25 cellular contexts compared by ENCODE assay signal in genomic region chr2:210655229-210655628, GRCh38.
DNase-seq lines count a peak whose midpoint lies in the region; ATAC-seq and TF ChIP-seq lines count a peak whose summit lies in the region.
"Had no signal": no experiment of that assay in that cellular context is flagged by ENCODE, and none has a peak within 500 bp of the region (broad histone marks: within the 10 kb centered on the region; RNA-seq: fewer than 3 reads in every experiment).

No MANE protein-coding gene starts in this region.

- 64% methylated on average over 2 of the region's 2 CpGs for WGBS in mammary epithelial cell (ENCODE audit: low coverage, missing lambda C conversion rate)

- H3K27ac ChIP-seq in mammary epithelial cell (ENCODE audit: insufficient read depth, low read depth, low read length): no peak overlapping the region
- H3K27ac ChIP-seq in CD4-positive, alpha-beta memory T cell (ENCODE audit: low read depth, low read length): no peak overlapping the region
- H3K27ac ChIP-seq: PC-9, SJCRH30 had no signal

- POLR2A ChIA-PET in MCF 10A (lab: Yijun Ruan, JAX): no interaction called here
- POLR2A ChIA-PET in CD4-positive, alpha-beta memory T cell (lab: Charles Lee; ENCODE audit: partially characterized antibody): no interaction called here

- no peak overlapping the region for H3K27ac Mint-ChIP-seq in MCF 10A (ENCODE audit: low read depth, unreplicated experiment)
- H3K27ac Mint-ChIP-seq in activated naive CD4-positive, alpha-beta T cell treated with anti-CD3 and anti-CD28 coated beads for 36 hours: no peak overlapping the region
- H3K27ac Mint-ChIP-seq in CD4-positive, alpha-beta memory T cell: no peak overlapping the region

- no peaks in the 10 kb centered on the region for H3K79me2 ChIP-seq in mammary epithelial cell (ENCODE audit: insufficient read depth, low read length)

- no peaks in the 10 kb centered on the region for H3K36me3 ChIP-seq in mammary epithelial cell (ENCODE audit: insufficient read depth, low read length)
- no peaks in the 10 kb centered on the region for H3K36me3 ChIP-seq in CD4-positive, alpha-beta memory T cell (ENCODE audit: insufficient read depth, low read length)
- H3K36me3 ChIP-seq: BE2C, SJCRH30 had no signal

- BruUV-seq in MCF 10A (replicated peaks; lab: Mats Ljungman, UMichigan) (no TSS peak), mammary epithelial cell (replicated peaks; lab: Mats Ljungman, UMichigan) (no TSS peak)

- H3K36me3 Mint-ChIP-seq in MCF 10A (ENCODE audit: insufficient read depth, unreplicated experiment): peaks cover 14% of the 10 kb centered on the region
- no peaks in the 10 kb centered on the region for H3K36me3 Mint-ChIP-seq in activated naive CD4-positive, alpha-beta T cell treated with anti-CD3 and anti-CD28 coated beads for 36 hours (ENCODE audit: low read depth)
- H3K36me3 Mint-ChIP-seq in CD4-positive, alpha-beta memory T cell: no peaks in the 10 kb centered on the region

- H3K9me3 ChIP-seq in mammary epithelial cell (replicated peaks; ENCODE audit: insufficient read depth, low read length): no peaks in the 10 kb centered on the region
- no peaks in the 10 kb centered on the region for H3K9me3 ChIP-seq in CD4-positive, alpha-beta memory T cell (ENCODE audit: control insufficient read depth in 1 of 2, low read length in 2 of 2)
- H3K9me3 ChIP-seq: BE2C, SJCRH30 had no signal

- in situ Hi-C loops in mammary epithelial cell (cut with MboI; ENCODE audit: low sequenced_read_pairs in 2 of 2): no loop called here

- H3K4me3 ChIP-seq in mammary epithelial cell (replicated peaks in 1 of 3; ENCODE audit: insufficient read depth in 1 of 3, low read depth in 2 of 3, low read length in 3 of 3) (no peak overlapping the region), cardiac fibroblast (replicated peaks in 1 of 2; ENCODE audit: low read depth in 2 of 2, low read length in 2 of 2) (no peak overlapping the region), fibroblast of the aortic adventitia (ENCODE audit: low read depth, low read length) (no peak overlapping the region)
- H3K4me3 ChIP-seq in CD4-positive, alpha-beta memory T cell (ENCODE audit: low read length in 2 of 2): no peak overlapping the region
- H3K4me3 ChIP-seq: PC-9, SJCRH30 had no signal

- no peak overlapping the region for H3K4me2 ChIP-seq in mammary epithelial cell (ENCODE audit: insufficient read depth, low read depth, low read length)
- H3K4me2 ChIP-seq: PC-9 had no signal

- no peaks in the 10 kb centered on the region for H3K27me3 ChIP-seq in mammary epithelial cell (ENCODE audit: insufficient read depth, low read length)
- no peaks in the 10 kb centered on the region for H3K27me3 ChIP-seq in CD4-positive, alpha-beta memory T cell (ENCODE audit: insufficient read depth, low read length)
- H3K27me3 ChIP-seq: BE2C, SJCRH30 had no signal

- no peaks in the 10 kb centered on the region for H3K27me3 Mint-ChIP-seq in MCF 10A (ENCODE audit: insufficient read depth, unreplicated experiment)
- no peaks in the 10 kb centered on the region for H3K27me3 Mint-ChIP-seq in activated naive CD4-positive, alpha-beta T cell treated with anti-CD3 and anti-CD28 coated beads for 36 hours (ENCODE audit: low read depth)
- H3K27me3 Mint-ChIP-seq in CD4-positive, alpha-beta memory T cell: no peaks in the 10 kb centered on the region

- H3K4me3 Mint-ChIP-seq in MCF 10A (ENCODE audit: unreplicated experiment): no peak overlapping the region
- no peak overlapping the region for H3K4me3 Mint-ChIP-seq in activated naive CD4-positive, alpha-beta T cell treated with anti-CD3 and anti-CD28 coated beads for 36 hours
- H3K4me3 Mint-ChIP-seq in CD4-positive, alpha-beta memory T cell: no peak overlapping the region

- H3K9ac ChIP-seq in mammary epithelial cell (ENCODE audit: insufficient read depth, low read length): no peak overlapping the region

- peak; percentile 3 for DNase-seq in MCF 10A (ENCODE audit: unreplicated experiment)
- no peak for DNase-seq in mammary epithelial cell
- DNase-seq in cardiac fibroblast (ENCODE audit: low read depth in 2 of 2): peak; percentile 16 to 21
- DNase-seq in fibroblast of the aortic adventitia (ENCODE audit: low read depth): peak; percentile 50
- no peak for DNase-seq in activated CD4-positive, alpha-beta T cell treated with anti-CD3 and anti-CD28 coated beads for 1 hour
- no peak for DNase-seq in activated naive CD4-positive, alpha-beta T cell treated with anti-CD3 and anti-CD28 coated beads for 36 hours
- no peak for DNase-seq in CD4-positive, alpha-beta memory T cell
- DNase-seq: 8988T, ACHN, BE2C, DMS153, DND-41, KG1, NCI-H1048, NCI-H1417, NCI-H1694, NCI-H2029 treated with DMSO at 0.1 percent for 48 hours, NCI-H446 treated with DMSO at 0.1 percent for 48 hours, NCI-H526, PC-9, SJCRH30 had no signal

- H3K9me3 Mint-ChIP-seq in MCF 10A (ENCODE audit: unreplicated experiment): peaks cover 10% of the 10 kb centered on the region
- no peaks in the 10 kb centered on the region for H3K9me3 Mint-ChIP-seq in activated naive CD4-positive, alpha-beta T cell treated with anti-CD3 and anti-CD28 coated beads for 36 hours
- H3K9me3 Mint-ChIP-seq in CD4-positive, alpha-beta memory T cell: peaks cover 0 to 6% (median 5%) of the 10 kb centered on the region in 8 donors

- ATAC-seq in activated CD4-positive, CD25-positive, alpha-beta regulatory T cell treated with anti-CD3 and anti-CD28 coated beads, Interleukin-2, amount 50 U/mL, for 24 hours: no peak
- ATAC-seq: HCT116, Right ventricle myocardium inferior, SK-N-SH treated with all-trans-retinoic acid at 6 μM for 48 hours had no signal

- H4K20me1 ChIP-seq in mammary epithelial cell (ENCODE audit: insufficient read depth, low read length): no peaks in the 10 kb centered on the region

- CTCF ChIA-PET in MCF 10A (lab: Yijun Ruan, JAX): no interaction called here
- CTCF ChIA-PET in mammary epithelial cell (lab: Charles Lee; ENCODE audit: low non-redundant PET): no interaction called here
- CTCF ChIA-PET in activated naive CD4-positive, alpha-beta T cell treated with anti-CD3 and anti-CD28 coated beads for 36 hours (lab: Charles Lee): no interaction called here
- CTCF ChIA-PET in CD4-positive, alpha-beta memory T cell (lab: Charles Lee; ENCODE audit: partially characterized antibody): no interaction called here

- no peak for TF ChIP-seq CTCF in MCF 10A (IDR thresholded peaks at IDR 0.05; ENCODE audit: unreplicated experiment)
- no peak for TF ChIP-seq CTCF in mammary epithelial cell (conservative IDR thresholded peaks at IDR 0.05 in 1 of 2, IDR thresholded peaks at IDR 0.05 in 1 of 2; ENCODE audit: extremely low read depth in 1 of 2, insufficient read depth in 1 of 2, low read depth in 1 of 2, low read length in 2 of 2)
- TF ChIP-seq CTCF in cardiac fibroblast (IDR thresholded peaks at IDR 0.05; ENCODE audit: low read depth, low read length): no peak
- TF ChIP-seq CTCF in fibroblast of the aortic adventitia (IDR thresholded peaks at IDR 0.05; ENCODE audit: insufficient read depth, low read length): no peak

- H3K4me1 Mint-ChIP-seq in MCF 10A (ENCODE audit: insufficient read depth, unreplicated experiment): no peaks in the 10 kb centered on the region
- no peaks in the 10 kb centered on the region for H3K4me1 Mint-ChIP-seq in activated naive CD4-positive, alpha-beta T cell treated with anti-CD3 and anti-CD28 coated beads for 36 hours (ENCODE audit: low read depth)
- H3K4me1 Mint-ChIP-seq in CD4-positive, alpha-beta memory T cell: no peaks in the 10 kb centered on the region

- H2AFZ ChIP-seq in mammary epithelial cell (ENCODE audit: low read depth, low read length): no peak overlapping the region
- H2AFZ ChIP-seq: PC-9 had no signal

- no peaks in the 10 kb centered on the region for H3K4me1 ChIP-seq in mammary epithelial cell (ENCODE audit: insufficient read depth, low read length)
- H3K4me1 ChIP-seq in CD4-positive, alpha-beta memory T cell (ENCODE audit: insufficient read depth, low read length): no peaks in the 10 kb centered on the region
- H3K4me1 ChIP-seq: BE2C, SJCRH30 had no signal

- dilution Hi-C loops in mammary epithelial cell (cut with HindIII; ENCODE audit: low sequenced_read_pairs): no loop called here

- intact Hi-C loops in MCF 10A (cut with micrococcal nuclease) (no loop called here), mammary epithelial cell (cut with micrococcal nuclease) (no loop called here)
- intact Hi-C loops in activated naive CD4-positive, alpha-beta T cell treated with anti-CD3 and anti-CD28 coated beads for 36 hours (cut with micrococcal nuclease): no loop called here
- intact Hi-C loops in CD4-positive, alpha-beta memory T cell (cut with micrococcal nuclease): no loop called here

Comparison
In these comparisons a context has a peak if more than half of its experiments do, and no peak if none do; other contexts are left out.
1. DNase-seq: peak in MCF 10A (single experiment), cardiac fibroblast (2 of 2) and fibroblast of the aortic adventitia (single experiment); none in mammary epithelial cell (single experiment), activated CD4-positive, alpha-beta T cell treated with anti-CD3 and anti-CD28 coated beads for 1 hour (single experiment), activated naive CD4-positive, alpha-beta T cell treated with anti-CD3 and anti-CD28 coated beads for 36 hours (single experiment) and CD4-positive, alpha-beta memory T cell (0 of 5).